In genomic region chr11:57647960-57648776, GRCh38 we compare ENCODE assay signal across 9 cellular contexts. TPM values are rescaled to one million over a fixed set of nuclear protein-coding genes. Genes with fewer than 3 reads are reported as not detected.
DNase-seq lines count a peak whose midpoint lies in the region; ATAC-seq, FAIRE-seq and TF ChIP-seq lines count a peak whose summit lies in the region.
"Had no signal": no experiment of that assay in that cellular context is flagged by ENCODE, and none has a peak within 500 bp of the region (broad histone marks: within the 10 kb centered on the region; RNA-seq: fewer than 3 reads in every experiment).

No MANE protein-coding gene starts in this region.

- peaks cover 24% of the 10 kb centered on the region for H3K4me1 ChIP-seq in A549
- peaks cover 10 to 57% (median 16%) of the 10 kb centered on the region in 4 donors for H3K4me1 ChIP-seq in transverse colon

- FAIRE-seq in A549 (lab: Jason Lieb, UNC) = no peak

- TF ChIP-seq CTCF in A549 (IDR thresholded peaks at IDR 0.05) = no peak
- TF ChIP-seq CTCF in activated CD8-positive, alpha-beta T cell treated with anti-CD3 and anti-CD28 coated beads for 36 hours (IDR thresholded peaks at IDR 0.05) = no peak
- no peak for TF ChIP-seq CTCF in transverse colon (IDR thresholded peaks at IDR 0.05)

- no peak for TF ChIP-seq RAD21 in A549 (conservative IDR thresholded peaks at IDR 0.05 in 1 of 2, IDR thresholded peaks at IDR 0.05 in 1 of 2)

- no peak; the same call in 1 of the 2 replicates for TF ChIP-seq POLR2A in A549 (IDR thresholded peaks at IDR 0.05; ENCODE audit: low read length)
- no peak for TF ChIP-seq POLR2A in transverse colon (IDR thresholded peaks at IDR 0.05)

- no peak overlapping the region for H3K4me3 ChIP-seq in A549
- H3K4me3 ChIP-seq in transverse colon = peak overlapping the region in 1 of 4 donors; percentile 46
- H3K4me3 ChIP-seq: SJSA1 had no signal

- H3K9me3 Mint-ChIP-seq in activated CD8-positive, alpha-beta T cell treated with anti-CD3 and anti-CD28 coated beads for 36 hours = no peaks in the 10 kb centered on the region

- H3K36me3 Mint-ChIP-seq in activated CD8-positive, alpha-beta T cell treated with anti-CD3 and anti-CD28 coated beads for 36 hours (ENCODE audit: low read depth) = no peaks in the 10 kb centered on the region

- POLR2A ChIA-PET in A549 (lab: Yijun Ruan, JAX) = interaction anchor here (0.5 kb wide), 1 partner anchor 52 kb away, joined by 3 read pairs; no protein-coding TSS in a partner anchor
- POLR2A ChIA-PET in activated CD8-positive, alpha-beta T cell treated with anti-CD3 and anti-CD28 coated beads for 36 hours (lab: Charles Lee) = interaction anchor here (0.6 to 2.7 kb wide), 5 partner anchors 8 to 460 kb away, joined by 3 to 12 read pairs (median 3); partner anchors contain the start of gene UBE2L6

- intact Hi-C loops in activated CD8-positive, alpha-beta T cell treated with anti-CD3 and anti-CD28 coated beads for 36 hours (cut with micrococcal nuclease) = no loop called here
- intact Hi-C loops in transverse colon (cut with DNase I; ENCODE audit: low total_unique reads) = no loop called here

- H3K27ac ChIP-seq in A549 (peak overlapping the region in 1 of 2 experiments; percentile 4; a peak in 1 of 6 replicates), transverse colon (no peak overlapping the region)
- H3K27ac ChIP-seq: SJSA1 had no signal

- H3K27me3 ChIP-seq in transverse colon = peaks cover 56% of the 10 kb centered on the region

- in situ Hi-C loops in transverse colon (cut with MboI; ENCODE audit: low pct_ligation_motif_present in 1 of 4, low pct_unique_long_range_greater_than_20kb in 1 of 4, low sequenced_read_pairs in 3 of 4) = loop anchor here (10.0 to 25.0 kb wide), 4 partner anchors 83 to 311 kb away; partner anchors contain the start of genes P2RX3 (in 2 of the 4), RTN4RL2 (in 2 of the 4), SSRP1 (in 2 of the 4) and UBE2L6 (in 1 of the 4)

- no peaks in the 10 kb centered on the region for H3K9me3 ChIP-seq in A549
- no peaks in the 10 kb centered on the region for H3K9me3 ChIP-seq in transverse colon

- peak overlapping the region; percentile 84 for H3K4me2 ChIP-seq in A549

- peak; percentile 19 to 39; a peak in 3 of 6 replicates for ATAC-seq in A549
- peak; percentile 33 for ATAC-seq in GM19043 (IDR thresholded peaks at IDR 0.05; ENCODE audit: low read depth, unreplicated experiment)
- ATAC-seq in activated CD8-positive, alpha-beta T cell treated with anti-CD3 and anti-CD28 coated beads for 36 hours = no peak
- no peak for ATAC-seq in GM18517 (IDR thresholded peaks at IDR 0.05; ENCODE audit: unreplicated experiment)
- ATAC-seq in GM19328 (IDR thresholded peaks at IDR 0.05; ENCODE audit: unreplicated experiment) = no peak

- CTCF ChIA-PET in A549 (lab: Yijun Ruan, JAX) = interaction anchor here (1.0 to 11.7 kb wide), 3 partner anchors 77 to 305 kb away, joined by 4 to 318 read pairs (median 10); partner anchors contain the start of gene UBE2L6
- CTCF ChIA-PET in activated CD8-positive, alpha-beta T cell treated with anti-CD3 and anti-CD28 coated beads for 36 hours (lab: Charles Lee) = interaction anchor here (1.0 to 11.7 kb wide), 5 partner anchors 8 to 154 kb away, joined by 3 to 346 read pairs (median 7); partner anchors contain the start of gene UBE2L6

- peak overlapping the region; percentile 66 for H3K27ac Mint-ChIP-seq in activated CD8-positive, alpha-beta T cell treated with anti-CD3 and anti-CD28 coated beads for 36 hours

- peaks cover 42% of the 10 kb centered on the region for H3K4me1 Mint-ChIP-seq in activated CD8-positive, alpha-beta T cell treated with anti-CD3 and anti-CD28 coated beads for 36 hours (ENCODE audit: low read depth)

- 53% methylated on average over 11 of the region's 11 CpGs for WGBS in A549 (ENCODE audit: missing lambda C conversion rate)
- 4 to 31% methylated on average over 4 to 9 of the region's 11 CpGs for WGBS in transverse colon (ENCODE audit: low coverage in 1 of 2), 2 donors

- DNase-seq in A549 (ENCODE audit: low read depth in 1 of 2, low spot score in 1 of 2) (no peak), inferior parietal cortex (ENCODE audit: extremely low spot score) (peak; percentile 47), SIG-M5 (lab: John Stamatoyannopoulos, UW) (no peak), transverse colon (no peak)
- peak; percentile 53 for DNase-seq in activated CD8-positive, alpha-beta T cell treated with anti-CD3 and anti-CD28 coated beads for 36 hours

- no peaks in the 10 kb centered on the region for H3K36me3 ChIP-seq in transverse colon

- H3K27me3 Mint-ChIP-seq in activated CD8-positive, alpha-beta T cell treated with anti-CD3 and anti-CD28 coated beads for 36 hours = peaks cover 44% of the 10 kb centered on the region

- TF ChIP-seq EP300 in A549 (IDR thresholded peaks at IDR 0.05) (no peak), transverse colon (IDR thresholded peaks at IDR 0.05; ENCODE audit: low read depth) (no peak)

- peak overlapping the region; percentile 64 for H3K4me3 Mint-ChIP-seq in activated CD8-positive, alpha-beta T cell treated with anti-CD3 and anti-CD28 coated beads for 36 hours

TF ChIP-seq in A549, 52 proteins besides CTCF, POLR2A, EP300 and RAD21:
- TF ChIP-seq SREBF2 (IDR thresholded peaks at IDR 0.05) = no peak

RNA-seq across cellular contexts. Expression of gene YPEL4, which starts 1.5 kb away (rescaled TPM):
- polyA plus RNA-seq in A549 (2011; rRNA removed) (0.04 and 0.13 TPM in 2 replicates), A549 (2017; fragmentation: RNase III; extraction: RNeasy Plus Mini Kit Qiagen cat#74134 plus additional on column Dnase treatment) (0.04 to 0.06 TPM in 2 of 3 replicates, not detected in the other)
- polyA plus RNA-seq in A549 (2012; cell fraction: cytosol; rRNA removed) = 0.01 and 0.08 TPM in 2 replicates
- 0.04 TPM in 1 of 2 replicates, not detected in the other for polyA plus RNA-seq in A549 (2012; cell fraction: nucleus; rRNA removed)
- polyA minus RNA-seq in A549 (2011; rRNA and poly(A)+ RNA removed) = 0.10 and 0.17 TPM in 2 replicates
- under 1 TPM; 0.43 to 0.54 TPM for total RNA-seq in activated CD8-positive, alpha-beta T cell treated with anti-CD3 and anti-CD28 coated beads for 36 hours
- under 1 TPM in 2 of 4 donors, not detected in 2; 0.68 to 0.95 TPM for total RNA-seq in transverse colon
- total RNA-seq: SJSA1 had no signal

RNA-seq across cellular contexts. Expression of gene CLP1, which starts 9.4 kb away (rescaled TPM):
- polyA plus RNA-seq in A549 (2011; rRNA removed) = 22.8 and 24.2 TPM in 2 replicates
- 18.3 and 19.5 TPM in 2 replicates for polyA plus RNA-seq in A549 (2012; cell fraction: cytosol; rRNA removed)
- 16.0 and 24.4 TPM in 2 replicates for polyA plus RNA-seq in A549 (2012; cell fraction: nucleus; rRNA removed)
- polyA plus RNA-seq in A549 (2017; fragmentation: RNase III; extraction: RNeasy Plus Mini Kit Qiagen cat#74134 plus additional on column Dnase treatment) = 31.6 to 33.0 TPM (median 31.8 TPM) in 3 replicates
- polyA minus RNA-seq in A549 (2011; rRNA and poly(A)+ RNA removed) = 21.3 and 25.5 TPM in 2 replicates
- total RNA-seq in activated CD8-positive, alpha-beta T cell treated with anti-CD3 and anti-CD28 coated beads for 36 hours = 10 to 100 TPM; 16.2 to 16.9 TPM
- 10 to 100 TPM in 2 of 4 donors, 1 to 10 TPM in 1, not detected in 1; 10.0 to 24.7 (median 11.6) TPM for total RNA-seq in transverse colon

RNA-seq across cellular contexts. Expression of gene ZDHHC5, which starts 19.7 kb away (rescaled TPM):
- 63.8 and 75.9 TPM in 2 replicates for polyA plus RNA-seq in A549 (2011; rRNA removed)
- 49.6 and 59.2 TPM in 2 replicates for polyA plus RNA-seq in A549 (2012; cell fraction: cytosol; rRNA removed)
- polyA plus RNA-seq in A549 (2012; cell fraction: nucleus; rRNA removed) = 62.4 and 72.5 TPM in 2 replicates
- polyA plus RNA-seq in A549 (2017; fragmentation: RNase III; extraction: RNeasy Plus Mini Kit Qiagen cat#74134 plus additional on column Dnase treatment) = 44.1 to 47.1 TPM (median 46.5 TPM) in 3 replicates
- polyA minus RNA-seq in A549 (2011; rRNA and poly(A)+ RNA removed) = 116 and 122 TPM in 2 replicates
- 10 to 100 TPM; 53.7 to 54.8 TPM for total RNA-seq in activated CD8-positive, alpha-beta T cell treated with anti-CD3 and anti-CD28 coated beads for 36 hours
- 10 to 100 TPM; 38.4 to 63.2 (median 57.6) TPM for total RNA-seq in transverse colon

RNA-seq across cellular contexts. Expression of gene SERPING1, which starts 50.7 kb away (rescaled TPM):
- polyA plus RNA-seq in A549 (2011; rRNA removed) (0.59 and 0.91 TPM in 2 replicates), A549 (2017; fragmentation: RNase III; extraction: RNeasy Plus Mini Kit Qiagen cat#74134 plus additional on column Dnase treatment) (0.10 to 0.63 TPM (median 0.53 TPM) in 3 replicates)
- polyA plus RNA-seq in A549 (2012; cell fraction: cytosol; rRNA removed) = 0.15 and 0.19 TPM in 2 replicates
- polyA plus RNA-seq in A549 (2012; cell fraction: nucleus; rRNA removed) = 0.07 TPM in 1 of 2 replicates, not detected in the other
- polyA minus RNA-seq in A549 (2011; rRNA and poly(A)+ RNA removed) = 0.79 and 1.1 TPM in 2 replicates
- not detected for total RNA-seq in activated CD8-positive, alpha-beta T cell treated with anti-CD3 and anti-CD28 coated beads for 36 hours
- 100 to 1,000 TPM in 2 of 4 donors, 10 to 100 TPM in 2; 65.7 to 143 (median 102) TPM for total RNA-seq in transverse colon
- total RNA-seq: SJSA1 had no signal

Comparison
In these comparisons a context has a peak if more than half of its experiments do, and no peak if none do; other contexts are left out.
1. ATAC-seq: peak in A549 (2 of 2) and GM19043 (single experiment); none in activated CD8-positive, alpha-beta T cell treated with anti-CD3 and anti-CD28 coated beads for 36 hours (single experiment), GM18517 (single experiment) and GM19328 (single experiment).
2. DNase-seq: peak in activated CD8-positive, alpha-beta T cell treated with anti-CD3 and anti-CD28 coated beads for 36 hours (single experiment) and inferior parietal cortex (single experiment); none in A549 (0 of 2), SIG-M5 (single experiment) and transverse colon (single experiment).